In genomic region chr1:198598796-198599321, GRCh38 we compare ENCODE assay signal across 8 cellular contexts. TPM values are rescaled to one million over a fixed set of nuclear protein-coding genes. Genes with fewer than 3 reads are reported as not detected.
A peak's percentile ranks its signal among the peaks of the same experiment; 100 is the strongest.
DNase-seq lines count a peak whose midpoint lies in the region; ATAC-seq and TF ChIP-seq lines count a peak whose summit lies in the region.

No MANE protein-coding gene starts in this region.

- intact Hi-C loops in testis (cut with DNase I; ENCODE audit: low total_unique reads): no loop called here

- H3K27me3 Mint-ChIP-seq in CD4-positive, CD25-positive, alpha-beta regulatory T cell: no peaks in the 10 kb centered on the region
- no peaks in the 10 kb centered on the region for H3K27me3 Mint-ChIP-seq in T-helper 2 cell treated with Interferon-gamma antibody and Interleukin-4, amounts not matched to agents 5 μg/mL and 100 μg/mL, for 36 hours (ENCODE audit: low read depth)
- no peaks in the 10 kb centered on the region for H3K27me3 Mint-ChIP-seq in chondrocyte (ENCODE audit: low read depth)

- peaks cover 0 to 12% (median 4%) of the 10 kb centered on the region in 7 donors for H3K9me3 Mint-ChIP-seq in CD4-positive, CD25-positive, alpha-beta regulatory T cell
- H3K9me3 Mint-ChIP-seq in T-helper 2 cell treated with Interferon-gamma antibody and Interleukin-4, amounts not matched to agents 5 μg/mL and 100 μg/mL, for 36 hours: peaks cover 45% of the 10 kb centered on the region
- H3K9me3 Mint-ChIP-seq in chondrocyte (ENCODE audit: low read depth): peaks cover 4% of the 10 kb centered on the region

- H3K4me1 Mint-ChIP-seq in CD4-positive, CD25-positive, alpha-beta regulatory T cell: peaks cover 44 to 93% (median 61%) of the 10 kb centered on the region in 4 donors
- H3K4me1 Mint-ChIP-seq in T-helper 2 cell treated with Interferon-gamma antibody and Interleukin-4, amounts not matched to agents 5 μg/mL and 100 μg/mL, for 36 hours (ENCODE audit: low read depth): peaks cover 48% of the 10 kb centered on the region
- H3K4me1 Mint-ChIP-seq in chondrocyte (ENCODE audit: low read depth): peaks cover 16% of the 10 kb centered on the region

- peak; percentile 70 to 74 for ATAC-seq in CD4-positive, CD25-positive, alpha-beta regulatory T cell (ENCODE audit: low read depth in 2 of 2)
- peak; percentile 75 for ATAC-seq in HG03108 (IDR thresholded peaks at IDR 0.05; ENCODE audit: unreplicated experiment)

- peak overlapping the region; percentile 76 to 87 (median 84) for H3K4me3 Mint-ChIP-seq in CD4-positive, CD25-positive, alpha-beta regulatory T cell
- H3K4me3 Mint-ChIP-seq in T-helper 2 cell treated with Interferon-gamma antibody and Interleukin-4, amounts not matched to agents 5 μg/mL and 100 μg/mL, for 36 hours: peak overlapping the region; percentile 13
- H3K4me3 Mint-ChIP-seq in chondrocyte (ENCODE audit: unreplicated experiment): no peak overlapping the region

- TF ChIP-seq POLR2A in GM19099 (IDR thresholded peaks at IDR 0.05; ENCODE audit: extremely low read depth, insufficient read length, low read depth): peak; percentile 33
- no peak for TF ChIP-seq POLR2A in testis (IDR thresholded peaks at IDR 0.05)

- no peaks in the 10 kb centered on the region for H3K36me3 ChIP-seq in CD4-positive, CD25-positive, alpha-beta regulatory T cell (ENCODE audit: control insufficient read depth, insufficient read depth, low read length)
- no peaks in the 10 kb centered on the region for H3K36me3 ChIP-seq in testis (ENCODE audit: low read depth, missing control alignments)

- H3K36me3 Mint-ChIP-seq in CD4-positive, CD25-positive, alpha-beta regulatory T cell: peaks cover 9% of the 10 kb centered on the region
- H3K36me3 Mint-ChIP-seq in T-helper 2 cell treated with Interferon-gamma antibody and Interleukin-4, amounts not matched to agents 5 μg/mL and 100 μg/mL, for 36 hours (ENCODE audit: low read depth): peaks cover 31% of the 10 kb centered on the region
- no peaks in the 10 kb centered on the region for H3K36me3 Mint-ChIP-seq in chondrocyte (ENCODE audit: low read depth)

- WGBS in testis, 2 donors: 67 to 77% methylated on average over 6 of the region's 6 CpGs

- peak in 2 of 3 donors; percentile 39 to 77 for DNase-seq in CD4-positive, CD25-positive, alpha-beta regulatory T cell
- DNase-seq in T-helper 2 cell treated with Interferon-gamma antibody and Interleukin-4, amounts not matched to agents 5 μg/mL and 100 μg/mL, for 36 hours (ENCODE audit: low spot score): no peak
- DNase-seq in testis (no peak), T1000 (lab: John Stamatoyannopoulos, UW) (no peak), chondrocyte (ENCODE audit: low spot score) (no peak), NCI-H187 (lab: John Stamatoyannopoulos, UW) (no peak)

- no peaks in the 10 kb centered on the region for H3K9me3 ChIP-seq in CD4-positive, CD25-positive, alpha-beta regulatory T cell (ENCODE audit: control insufficient read depth in 2 of 2, low read length in 2 of 2)
- H3K9me3 ChIP-seq in testis: no peaks in the 10 kb centered on the region

- peaks cover 39% of the 10 kb centered on the region for H3K4me1 ChIP-seq in CD4-positive, CD25-positive, alpha-beta regulatory T cell (ENCODE audit: control insufficient read depth, insufficient read depth, low read length, poor library complexity, severe bottlenecking)
- no peaks in the 10 kb centered on the region for H3K4me1 ChIP-seq in testis

- H3K27ac ChIP-seq in CD4-positive, CD25-positive, alpha-beta regulatory T cell (ENCODE audit: insufficient read depth, low read length, poor library complexity, severe bottlenecking): peak overlapping the region; percentile 72
- no peak overlapping the region for H3K27ac ChIP-seq in testis

- H3K27me3 ChIP-seq in CD4-positive, CD25-positive, alpha-beta regulatory T cell (ENCODE audit: control insufficient read depth, insufficient read depth, low read length): no peaks in the 10 kb centered on the region
- no peaks in the 10 kb centered on the region for H3K27me3 ChIP-seq in testis

- TF ChIP-seq CTCF in testis (IDR thresholded peaks at IDR 0.05): no peak
- no peak for TF ChIP-seq CTCF in chondrocyte (IDR thresholded peaks at IDR 0.05)

- peak overlapping the region; percentile 95 to 97 (median 97) for H3K27ac Mint-ChIP-seq in CD4-positive, CD25-positive, alpha-beta regulatory T cell
- H3K27ac Mint-ChIP-seq in T-helper 2 cell treated with Interferon-gamma antibody and Interleukin-4, amounts not matched to agents 5 μg/mL and 100 μg/mL, for 36 hours: peak overlapping the region; percentile 60
- H3K27ac Mint-ChIP-seq in chondrocyte (ENCODE audit: unreplicated experiment): no peak overlapping the region

- H3K4me3 ChIP-seq in CD4-positive, CD25-positive, alpha-beta regulatory T cell (ENCODE audit: low read depth, low read length): peak overlapping the region; percentile 77
- H3K4me3 ChIP-seq in testis: no peak overlapping the region

RNA-seq across cellular contexts. Expression of gene PTPRC, which starts 40.0 kb away (rescaled TPM):
- total RNA-seq in CD4-positive, CD25-positive, alpha-beta regulatory T cell: 946 TPM
- 1,000 to 10,000 TPM; 1,055 to 1,099 (median 1,073) TPM for polyA plus RNA-seq in CD4-positive, CD25-positive, alpha-beta regulatory T cell
- total RNA-seq in testis: 1 to 10 TPM; 5.1 to 9.7 TPM
- 10.8 TPM for polyA plus RNA-seq in testis (ENCODE audit: insufficient read depth, low read depth, low replicate concordance)
- not detected in 3 replicates for total RNA-seq in chondrocyte

RNA-seq across cellular contexts. Expression of gene ATP6V1G3, which starts 58.4 kb away (rescaled TPM):
- total RNA-seq in CD4-positive, CD25-positive, alpha-beta regulatory T cell: not detected
- polyA plus RNA-seq in CD4-positive, CD25-positive, alpha-beta regulatory T cell: under 1 TPM in 1 of 4 donors, not detected in 3; 0.87 TPM
- total RNA-seq in testis: not detected
- polyA plus RNA-seq in testis (ENCODE audit: insufficient read depth, low read depth, low replicate concordance): not detected
- not detected in 3 replicates for total RNA-seq in chondrocyte

Comparison
In these comparisons a context has a peak if more than half of its experiments do, and no peak if none do; other contexts are left out.
1. DNase-seq: peak in CD4-positive, CD25-positive, alpha-beta regulatory T cell (2 of 3); none in T-helper 2 cell treated with Interferon-gamma antibody and Interleukin-4, amounts not matched to agents 5 μg/mL and 100 μg/mL, for 36 hours (single experiment), testis (single experiment), T1000 (single experiment), chondrocyte (single experiment) and NCI-H187 (0 of 2).
2. RNA of gene PTPRC, which starts 40.0 kb away (total RNA-seq): 946 TPM in CD4-positive, CD25-positive, alpha-beta regulatory T cell (single experiment); 5.1 to 9.7 TPM in testis and not detected in chondrocyte; every median in the first group is over 10 times any median in the second.